ENCODE assay signal across 8 cellular contexts in genomic region chr5:91928751-91929521, GRCh38.
DNase-seq lines count a peak whose midpoint lies in the region; ATAC-seq and TF ChIP-seq lines count a peak whose summit lies in the region.

No MANE protein-coding gene starts in this region.

- no peaks in the 10 kb centered on the region for H3K4me1 Mint-ChIP-seq in activated T-cell treated with anti-CD3 and anti-CD28 coated beads, Interleukin-2, amount 50 U/mL, for 4 hours (ENCODE audit: low read depth)

- H3K9me3 ChIP-seq in HCT116 (ENCODE audit: control insufficient read depth in 1 of 2, insufficient read depth in 1 of 2, low read depth in 1 of 2, low read length in 2 of 2) (no peaks in the 10 kb centered on the region), OCI-LY3 (ENCODE audit: insufficient read depth, low read length) (no peaks in the 10 kb centered on the region)

- H2AFZ ChIP-seq in HCT116 (ENCODE audit: low read depth, low read length, poor library complexity, severe bottlenecking) (peak overlapping the region; percentile 44), OCI-LY3 (ENCODE audit: low read depth, low read length) (no peak overlapping the region)

- H3K4me1 ChIP-seq in HCT116 (ENCODE audit: control insufficient read depth in 1 of 2, insufficient read depth in 2 of 2, low read length in 2 of 2) (no peaks in the 10 kb centered on the region), OCI-LY3 (ENCODE audit: low read length) (no peaks in the 10 kb centered on the region)

- H4K20me1 ChIP-seq in HCT116 (ENCODE audit: insufficient read depth) (no peaks in the 10 kb centered on the region), OCI-LY3 (ENCODE audit: insufficient read depth, low read length) (no peaks in the 10 kb centered on the region)

- H3K79me2 ChIP-seq in HCT116 (ENCODE audit: insufficient read depth, low read length): no peaks in the 10 kb centered on the region
- no peaks in the 10 kb centered on the region for H3K79me2 ChIP-seq in OCI-LY3 (ENCODE audit: low read length)

- H3K4me3 ChIP-seq in HCT116 (replicated peaks in 1 of 2; ENCODE audit: low read depth in 1 of 2, low read length in 2 of 2) (no peak overlapping the region), OCI-LY3 (ENCODE audit: low read length) (no peak overlapping the region), fibroblast of pulmonary artery (replicated peaks; ENCODE audit: low read depth, low read length) (no peak overlapping the region)

- H3K9me3 Mint-ChIP-seq in activated T-cell treated with anti-CD3 and anti-CD28 coated beads, Interleukin-2, amount 50 U/mL, for 4 hours: no peaks in the 10 kb centered on the region

- peak; percentile 71 for TF ChIP-seq RAD21 in HCT116 (IDR thresholded peaks at IDR 0.05; ENCODE audit: low read depth)

- peak; percentile 62 for ATAC-seq in HCT116
- no peak for ATAC-seq in activated T-cell treated with anti-CD3 and anti-CD28 coated beads, Interleukin-2, amount 50 U/mL, for 4 hours
- ATAC-seq in HG02840 (IDR thresholded peaks at IDR 0.05; ENCODE audit: low FRiP score, unreplicated experiment): no peak

- RAD21 ChIA-PET in HCT116 (lab: Charles Lee; ENCODE audit: low non-redundant PET in 1 of 2, low total read pairs in 2 of 2, uncharacterized antibody in 2 of 2, unreplicated experiment in 2 of 2): interaction anchor here in 1 of 2 experiments (1.5 kb wide), 1 partner anchor 287 kb away, joined by 3 read pairs; no protein-coding TSS in a partner anchor

- H3K4me2 ChIP-seq in HCT116 (ENCODE audit: low read length) (no peak overlapping the region), OCI-LY3 (ENCODE audit: low read length) (no peak overlapping the region)

- no TSS peak for BruUV-seq in HCT116 (replicated peaks; lab: Mats Ljungman, UMichigan)

- H3K36me3 ChIP-seq in HCT116 (ENCODE audit: control insufficient read depth in 1 of 2, insufficient read depth in 2 of 2, low read length in 2 of 2) (no peaks in the 10 kb centered on the region), OCI-LY3 (replicated peaks; ENCODE audit: low read depth, low read length) (no peaks in the 10 kb centered on the region)

- H3K27me3 ChIP-seq in HCT116 (ENCODE audit: insufficient read depth, low read length): no peaks in the 10 kb centered on the region
- H3K27me3 ChIP-seq in OCI-LY3 (ENCODE audit: low read depth, low read length): no peaks in the 10 kb centered on the region

- CTCF ChIA-PET in HCT116 (lab: Charles Lee): interaction anchor here (0.7 to 2.1 kb wide), 5 partner anchors 10 to 287 kb away, joined by 3 to 8 read pairs (median 6); no protein-coding TSS in a partner anchor

- H3K36me3 Mint-ChIP-seq in activated T-cell treated with anti-CD3 and anti-CD28 coated beads, Interleukin-2, amount 50 U/mL, for 4 hours (ENCODE audit: insufficient read depth): no peaks in the 10 kb centered on the region

- no peaks in the 10 kb centered on the region for H3K27me3 Mint-ChIP-seq in activated T-cell treated with anti-CD3 and anti-CD28 coated beads, Interleukin-2, amount 50 U/mL, for 4 hours (ENCODE audit: low read depth)

- peak; percentile 27 to 69 (median 48); a peak in 3 of 6 replicates for TF ChIP-seq CTCF in HCT116 (IDR thresholded peaks at IDR 0.05 in 2 of 3, conservative IDR thresholded peaks at IDR 0.05 in 1 of 3; ENCODE audit: borderline replicate concordance in 1 of 3, insufficient read depth in 1 of 3, low read depth in 2 of 3, low read length in 2 of 3)
- TF ChIP-seq CTCF in OCI-LY3 (IDR thresholded peaks at IDR 0.05; ENCODE audit: low read depth, low read length): peak; percentile 60
- peak; percentile 55 for TF ChIP-seq CTCF in fibroblast of pulmonary artery (IDR thresholded peaks at IDR 0.05; ENCODE audit: low read length, missing control alignments)

- H3K9ac ChIP-seq in HCT116 (ENCODE audit: low read length) (no peak overlapping the region), OCI-LY3 (ENCODE audit: low read length) (no peak overlapping the region)

- intact Hi-C loops in HCT116 (cut with micrococcal nuclease): loop anchor here (1.0 to 10.0 kb wide), 3 partner anchors 284 to 424 kb away; no protein-coding TSS in a partner anchor

- TF ChIP-seq POLR2A in HCT116 (IDR thresholded peaks at IDR 0.05; ENCODE audit: borderline replicate concordance, extremely low read depth, insufficient read depth, insufficient read length): no peak

- no peak overlapping the region for H3K27ac ChIP-seq in HCT116 (ENCODE audit: low read depth, low read length)
- H3K27ac ChIP-seq in OCI-LY3 (ENCODE audit: low read length): no peak overlapping the region

- DNase-seq in D341Med (ENCODE audit: low spot score): peak; percentile 9
- peak; percentile 10 for DNase-seq in HCT116 (ENCODE audit: low read depth, low spot score)
- peak; percentile 32 for DNase-seq in fibroblast of pulmonary artery (ENCODE audit: low read depth)
- no peak for DNase-seq in activated naive CD4-positive, alpha-beta T cell treated with Interleukin-2 at 50 U/mL for 16 hours
- DNase-seq in activated T-cell treated with anti-CD3 and anti-CD28 coated beads, Interleukin-2, amount 50 U/mL, for 4 hours: no peak
- no peak for DNase-seq in stimulated activated naive CD4-positive, alpha-beta T cell treated with Interleukin-2 at 50 U/mL for 16 hours (lab: John Stamatoyannopoulos, UW)

- POLR2A ChIA-PET in HCT116 (lab: Charles Lee): no interaction called here

- no peaks in the 10 kb centered on the region for H3K9me2 ChIP-seq in HCT116 (ENCODE audit: insufficient read depth)

- H3K4me3 Mint-ChIP-seq in activated T-cell treated with anti-CD3 and anti-CD28 coated beads, Interleukin-2, amount 50 U/mL, for 4 hours: no peak overlapping the region

TF ChIP-seq in HCT116, 20 proteins besides CTCF, POLR2A, EP300 and RAD21:
- no peak for TF ChIP-seq EZH2phosphoT487 (IDR thresholded peaks at IDR 0.05; ENCODE audit: borderline replicate concordance)
- TF ChIP-seq ELF1 (IDR thresholded peaks at IDR 0.05; ENCODE audit: borderline replicate concordance, low read depth): no peak
- TF ChIP-seq CBX3 (IDR thresholded peaks at IDR 0.05; ENCODE audit: low read depth): no peak
- TF ChIP-seq ZNF274 (IDR thresholded peaks at IDR 0.05; ENCODE audit: low read depth, low read length): no peak
- no peak for TF ChIP-seq SIN3A (IDR thresholded peaks at IDR 0.05; ENCODE audit: low read depth)
- TF ChIP-seq YY1 (IDR thresholded peaks at IDR 0.05; ENCODE audit: extremely low read depth, insufficient replicate concordance, low read depth, low read length): no peak
- TF ChIP-seq MAX (IDR thresholded peaks at IDR 0.05): no peak
- TF ChIP-seq SP1 (IDR thresholded peaks at IDR 0.05; ENCODE audit: low read depth): no peak

Comparison
In these comparisons a context has a peak if more than half of its experiments do, and no peak if none do; other contexts are left out.
1. DNase-seq: peak in D341Med (single experiment), HCT116 (single experiment) and fibroblast of pulmonary artery (single experiment); none in activated naive CD4-positive, alpha-beta T cell treated with Interleukin-2 at 50 U/mL for 16 hours (single experiment), activated T-cell treated with anti-CD3 and anti-CD28 coated beads, Interleukin-2, amount 50 U/mL, for 4 hours (single experiment) and stimulated activated naive CD4-positive, alpha-beta T cell treated with Interleukin-2 at 50 U/mL for 16 hours (single experiment).
2. Peak in every context shown above with its lines, with median percentiles within 50 percentile points of each other: CTCF ChIP-seq.